22 cellular contexts compared by ENCODE assay signal in the genomic region with DNA sequence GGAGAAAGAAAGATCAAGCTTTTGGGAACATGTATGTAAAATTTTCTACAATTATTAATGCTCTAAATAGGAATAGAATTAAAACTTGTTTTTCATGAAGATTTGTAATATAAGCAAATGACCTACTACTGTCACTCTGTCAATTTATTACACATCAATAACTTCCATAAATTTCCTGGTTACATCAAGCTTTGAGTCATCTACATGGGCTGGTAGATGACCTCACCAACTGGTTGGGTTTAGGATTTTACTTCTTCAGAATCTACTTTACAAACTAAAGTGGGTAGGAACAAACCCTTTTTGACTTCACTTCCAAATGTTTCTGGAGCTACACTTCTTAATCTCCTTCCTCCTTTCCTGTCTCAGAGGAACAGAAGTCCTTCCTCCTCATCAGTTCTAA. TPM values are rescaled to one million over a fixed set of nuclear protein-coding genes. Genes with fewer than 3 reads are reported as not detected.
A peak's percentile ranks its signal among the peaks of the same experiment; 100 is the strongest.
DNase-seq lines count a peak whose midpoint lies in the region; ATAC-seq, FAIRE-seq and TF ChIP-seq lines count a peak whose summit lies in the region.
"Had no signal": no experiment of that assay in that cellular context is flagged by ENCODE, and none has a peak within 500 bp of the region (broad histone marks: within the 10 kb centered on the region; RNA-seq: fewer than 3 reads in every experiment).

No MANE protein-coding gene starts in this region.

- no peaks in the 10 kb centered on the region for H3K9me3 Mint-ChIP-seq in effector memory CD8-positive, alpha-beta T cell
- H3K9me3 Mint-ChIP-seq: CD4-positive, alpha-beta T cell; HFFc6 had no signal

- no peaks in the 10 kb centered on the region for H3K36me3 Mint-ChIP-seq in effector memory CD8-positive, alpha-beta T cell (ENCODE audit: insufficient read depth)

- ATAC-seq in foreskin keratinocyte: peak; percentile 75
- ATAC-seq in effector memory CD8-positive, alpha-beta T cell (replicated peaks): no peak
- no peak for ATAC-seq in HG03432 (IDR thresholded peaks at IDR 0.05; ENCODE audit: unreplicated experiment)
- ATAC-seq: GM12878, HCT116 had no signal

- TF ChIP-seq CTCF in bronchial epithelial cell (IDR thresholded peaks at IDR 0.05; ENCODE audit: insufficient read depth, low read length, severe bottlenecking) (no peak), foreskin keratinocyte (conservative IDR thresholded peaks at IDR 0.05) (no peak)

- H3K36me3 ChIP-seq in bronchial epithelial cell (ENCODE audit: control insufficient read depth, insufficient read depth, low read length): no peaks in the 10 kb centered on the region
- H3K36me3 ChIP-seq: BE2C had no signal

- no peak for FAIRE-seq in bronchial epithelial cell (lab: Jason Lieb, UNC)
- FAIRE-seq: A204.1, D721Med, GM12878, HTR-8/SVneo had no signal

- H3K27ac ChIP-seq in foreskin keratinocyte: peak overlapping the region; percentile 34

- H3K27ac Mint-ChIP-seq in effector memory CD8-positive, alpha-beta T cell: no peak overlapping the region
- H3K27ac Mint-ChIP-seq: CD4-positive, alpha-beta T cell; HFFc6 had no signal

- H3K4me1 ChIP-seq in foreskin keratinocyte: peaks cover 4% of the 10 kb centered on the region
- H3K4me1 ChIP-seq: BE2C, Caco-2 had no signal

- no peak overlapping the region for H3K4me3 ChIP-seq in bronchial epithelial cell (ENCODE audit: low read depth, low read length)
- H3K4me3 ChIP-seq: GM12878 had no signal

- peak; percentile 15 for DNase-seq in RKO (ENCODE audit: low spot score)
- peak; percentile 80 for DNase-seq in bronchial epithelial cell (ENCODE audit: low read depth)
- peak in 1 of 2 donors; percentile 53 for DNase-seq in foreskin keratinocyte
- peak; percentile 23 for DNase-seq in renal cortical epithelial cell (ENCODE audit: low read depth)
- DNase-seq in GF-D8 (lab: John Stamatoyannopoulos, UW): no peak
- DNase-seq in effector memory CD8-positive, alpha-beta T cell: no peak
- DNase-seq: ACHN; BE2C; C1 segment of cervical spinal cord; Caco-2; CD4-positive, alpha-beta T cell; DMS79 treated with DMSO at 0.1 percent for 48 hours; GOT3; H7; HFFc6; IMR-90 had no signal

- no peaks in the 10 kb centered on the region for H3K4me1 Mint-ChIP-seq in effector memory CD8-positive, alpha-beta T cell (ENCODE audit: low read depth in 2 of 2)

- peaks cover 6 to 10% of the 10 kb centered on the region in 2 donors for H3K27me3 Mint-ChIP-seq in effector memory CD8-positive, alpha-beta T cell

- H3K27me3 ChIP-seq in bronchial epithelial cell (ENCODE audit: control insufficient read depth, insufficient read depth, low read length) (no peaks in the 10 kb centered on the region), foreskin keratinocyte (no peaks in the 10 kb centered on the region)
- H3K27me3 ChIP-seq: BE2C had no signal

- no peak overlapping the region for H3K4me3 Mint-ChIP-seq in effector memory CD8-positive, alpha-beta T cell
- H3K4me3 Mint-ChIP-seq: CD4-positive, alpha-beta T cell; HFFc6 had no signal

RNA-seq across cellular contexts. Expression of gene LRAT, which starts 12.0 kb away (rescaled TPM):
- total RNA-seq in bronchial epithelial cell (12.4 and 21.5 TPM in 2 replicates), foreskin keratinocyte (0.11 and 0.14 TPM in 2 replicates), renal cortical epithelial cell (0.17 and 3.2 TPM in 2 replicates)
- 0.02 and 0.08 TPM in 2 replicates for polyA plus RNA-seq in foreskin keratinocyte
- total RNA-seq: CD4-positive, alpha-beta T cell; GM12878; HFFc6 had no signal

RNA-seq across cellular contexts. Expression of gene RBM46, which starts 49.3 kb away (rescaled TPM):
- 0.26 and 0.53 TPM in 2 replicates for total RNA-seq in bronchial epithelial cell
- total RNA-seq in foreskin keratinocyte: 0.04 TPM in 1 of 2 replicates, not detected in the other
- not detected in 2 replicates for polyA plus RNA-seq in foreskin keratinocyte
- 0.30 and 0.52 TPM in 2 replicates for total RNA-seq in renal cortical epithelial cell
- total RNA-seq: Caco-2; CD4-positive, alpha-beta T cell; GM12878; HFFc6; IMR-90 had no signal
- polyA plus RNA-seq: GM12878, IMR-90 had no signal

Comparison
In these comparisons a context has a peak if more than half of its experiments do, and no peak if none do; other contexts are left out.
1. DNase-seq: peak in RKO (single experiment), bronchial epithelial cell (single experiment) and renal cortical epithelial cell (single experiment); none in GF-D8 (single experiment) and effector memory CD8-positive, alpha-beta T cell (0 of 3).